Comparison of ENCODE assay signal across 15 cellular contexts in genomic region chr13:99908129-99908805, GRCh38.
DNase-seq lines count a peak whose midpoint lies in the region; ATAC-seq and TF ChIP-seq lines count a peak whose summit lies in the region.
"Had no signal": no experiment of that assay in that cellular context is flagged by ENCODE, and none has a peak within 500 bp of the region (broad histone marks: within the 10 kb centered on the region; RNA-seq: fewer than 3 reads in every experiment).

No MANE protein-coding gene starts in this region.

- H3K4me1 ChIP-seq in Karpas-422 (ENCODE audit: low read length): peaks cover 49% of the 10 kb centered on the region
- peaks cover 30% of the 10 kb centered on the region for H3K4me1 ChIP-seq in body of pancreas
- H3K4me1 ChIP-seq: uterus had no signal

- H3K4me2 ChIP-seq in Karpas-422 (ENCODE audit: low read depth, low read length, poor library complexity, severe bottlenecking): no peak overlapping the region

- no peaks in the 10 kb centered on the region for H3K79me2 ChIP-seq in Karpas-422 (ENCODE audit: low read length)

- H3K9me3 ChIP-seq in Karpas-422 (ENCODE audit: low read length) (no peaks in the 10 kb centered on the region), body of pancreas (no peaks in the 10 kb centered on the region)
- H3K9me3 ChIP-seq: uterus had no signal

- H3K36me3 ChIP-seq in Karpas-422 (ENCODE audit: insufficient read depth, low read length): no peaks in the 10 kb centered on the region
- no peaks in the 10 kb centered on the region for H3K36me3 ChIP-seq in body of pancreas (replicated peaks in 1 of 2; ENCODE audit: insufficient read depth in 1 of 2, low read depth in 2 of 2)
- H3K36me3 ChIP-seq: uterus had no signal

- no peaks in the 10 kb centered on the region for H3K27me3 ChIP-seq in Karpas-422 (ENCODE audit: low read length)
- H3K27me3 ChIP-seq in body of pancreas: no peaks in the 10 kb centered on the region

- intact Hi-C loops in body of pancreas (cut with DNase I): no loop called here

- no peak for TF ChIP-seq POLR2A in body of pancreas (IDR thresholded peaks at IDR 0.05)

- no peaks in the 10 kb centered on the region for H3K9me2 ChIP-seq in Karpas-422 (replicated peaks; ENCODE audit: insufficient read depth, low read length)

- H3K27ac ChIP-seq in 22Rv1: peak overlapping the region; percentile 50
- no peak overlapping the region for H3K27ac ChIP-seq in Karpas-422 (ENCODE audit: low read length)
- peak overlapping the region; percentile 45 to 77 (median 62) for H3K27ac ChIP-seq in body of pancreas
- H3K27ac ChIP-seq: uterus had no signal

- H3K4me3 ChIP-seq in Karpas-422 (ENCODE audit: low read length) (no peak overlapping the region), body of pancreas (no peak overlapping the region)
- H3K4me3 ChIP-seq: lung, uterus had no signal

- H3K9ac ChIP-seq in Karpas-422 (ENCODE audit: low read length): no peak overlapping the region

- no peak for DNase-seq in Karpas-422
- peak; percentile 14 for DNase-seq in NCI-H226
- peak; percentile 74 to 87 (median 84) for DNase-seq in body of pancreas
- DNase-seq in DMS 273 treated with DMSO at 0.1 percent for 48 hours (lab: John Stamatoyannopoulos, UW): no peak
- DNase-seq in kidney glomerular epithelial cell (lab: John Stamatoyannopoulos, UW): no peak
- no peak for DNase-seq in A172 (ENCODE audit: low spot score)
- DNase-seq: amygdala; effector memory CD8-positive, alpha-beta T cell; head of caudate nucleus; HFFc6; occipital lobe; uterus had no signal

- WGBS in body of pancreas, 2 donors: 49 to 50% methylated on average over 5 of the region's 5 CpGs

- TF ChIP-seq CTCF in 22Rv1 (IDR thresholded peaks at IDR 0.05): no peak
- no peak for TF ChIP-seq CTCF in body of pancreas (IDR thresholded peaks at IDR 0.05)

- ATAC-seq in body of pancreas (peak; percentile 94), HG02973 (IDR thresholded peaks at IDR 0.05; ENCODE audit: unreplicated experiment) (no peak)
- ATAC-seq: effector memory CD8-positive, alpha-beta T cell had no signal

- H4K20me1 ChIP-seq in Karpas-422 (ENCODE audit: insufficient read depth, low read depth, low read length): no peaks in the 10 kb centered on the region

- H2AFZ ChIP-seq in Karpas-422 (ENCODE audit: low read length): peak overlapping the region; percentile 18; the same call in 1 of the 2 replicates

Comparison
In these comparisons a context has a peak if more than half of its experiments do, and no peak if none do; other contexts are left out.
1. DNase-seq: peak in NCI-H226 (single experiment) and body of pancreas (4 of 4); none in Karpas-422 (single experiment), DMS 273 treated with DMSO at 0.1 percent for 48 hours (single experiment), kidney glomerular epithelial cell (single experiment) and A172 (single experiment).